ENCODE assay signal across 8 cellular contexts in the genomic region with DNA sequence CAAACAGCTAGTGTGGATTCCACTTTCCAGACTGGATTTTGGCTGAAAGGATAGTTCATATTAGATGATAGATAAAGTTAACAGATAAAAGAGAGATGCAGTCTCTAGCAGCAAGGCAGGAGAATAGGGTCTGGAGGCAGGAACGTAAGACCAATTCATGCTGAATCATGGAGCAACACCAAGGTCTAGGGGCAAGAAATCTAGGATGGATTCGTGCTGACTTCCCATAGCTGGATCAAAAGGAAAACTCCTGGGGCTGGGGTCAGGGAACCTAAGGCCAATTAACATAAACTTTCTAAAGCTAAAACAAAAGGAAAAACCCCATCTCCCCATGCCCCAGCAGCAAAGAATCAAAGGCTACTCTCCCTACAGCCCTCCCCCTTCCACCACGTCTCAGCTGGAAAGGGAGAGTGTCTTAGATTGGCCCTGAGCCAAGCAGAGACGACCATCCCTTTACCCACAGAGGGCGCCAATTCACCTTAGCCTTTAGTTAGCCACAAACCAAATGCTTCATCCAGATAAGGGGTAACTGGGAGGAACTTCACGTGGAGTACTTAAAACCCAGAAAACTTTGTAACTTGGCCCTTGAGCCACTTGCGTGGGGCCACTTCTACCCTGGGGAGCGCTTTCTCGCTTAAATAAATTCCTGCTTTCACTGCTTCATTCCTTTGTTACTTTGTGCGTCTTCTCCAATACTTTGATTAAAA. TPM values are rescaled to one million over a fixed set of nuclear protein-coding genes. Genes with fewer than 3 reads are reported as not detected.
DNase-seq lines count a peak whose midpoint lies in the region; ATAC-seq and TF ChIP-seq lines count a peak whose summit lies in the region.

No MANE protein-coding gene starts in this region.

- TF ChIP-seq CTCF in PC-9 (conservative IDR thresholded peaks at IDR 0.05), result peak; percentile 51

- ATAC-seq in HG03520 (IDR thresholded peaks at IDR 0.05; ENCODE audit: unreplicated experiment) (no peak), GM21447 (IDR thresholded peaks at IDR 0.05; ENCODE audit: unreplicated experiment) (no peak)

- DNase-seq in D341Med (ENCODE audit: low spot score), result peak; percentile 67
- peak; percentile 91 for DNase-seq in KBM-7
- DNase-seq in PC-9, result peak in 1 of 2 experiments; percentile 29
- peak; percentile 67 for DNase-seq in activated T-cell treated with anti-CD3 and anti-CD28 coated beads, Interleukin-2, amount 50 U/mL, for 1 hour
- peak; percentile 25 for DNase-seq in glomerular endothelial cell (ENCODE audit: extremely low read depth, low read depth, low spot score)
- peak; percentile 25 for DNase-seq in skeletal muscle cell (ENCODE audit: low read depth)

- no peaks in the 10 kb centered on the region for H3K9me2 ChIP-seq in PC-9 (ENCODE audit: insufficient read depth)

- intact Hi-C loops in PC-9 (cut with micrococcal nuclease; ENCODE audit: unreplicated experiment), result no loop called here

- H3K27ac ChIP-seq in PC-9, result no peak overlapping the region

- H3K4me3 ChIP-seq in PC-9, result no peak overlapping the region
- H3K4me3 ChIP-seq in skeletal muscle cell (ENCODE audit: low read depth, low read length), result no peak overlapping the region

- CTCF ChIA-PET in PC-9 (lab: Charles Lee), result interaction anchor here (0.6 kb wide), 1 partner anchor 39 kb away, joined by 3 read pairs; no protein-coding TSS in a partner anchor

- H3K4me2 ChIP-seq in PC-9, result no peak overlapping the region

- no peaks in the 10 kb centered on the region for H3K4me1 ChIP-seq in PC-9 (replicated peaks; ENCODE audit: insufficient read depth)

- in situ Hi-C loops in KBM-7 (cut with MboI; ENCODE audit: low pct_unique_long_range_greater_than_20kb, low sequenced_read_pairs), result no loop called here

- no peaks in the 10 kb centered on the region for H3F3A ChIP-seq in PC-9 (ENCODE audit: insufficient read depth, low read depth)

- POLR2A ChIA-PET in PC-9 (lab: Charles Lee; ENCODE audit: unreplicated experiment), result no interaction called here

- 0 out of 2 replicates have a peak, but pooled peaks cover 24% of the 10 kb centered on the region for H3K27me3 ChIP-seq in PC-9 (ENCODE audit: insufficient read depth, low read depth)

- H4K20me1 ChIP-seq in PC-9 (ENCODE audit: insufficient read depth), result no peaks in the 10 kb centered on the region

- H3K36me3 ChIP-seq in PC-9 (ENCODE audit: low read depth), result no peaks in the 10 kb centered on the region

- BruUV-seq in PC-9 (replicated peaks; lab: Mats Ljungman, UMichigan), result no TSS peak

- H2AFZ ChIP-seq in PC-9, result no peak overlapping the region

- H3K79me2 ChIP-seq in PC-9 (ENCODE audit: low read depth), result no peaks in the 10 kb centered on the region

- H3K9me3 ChIP-seq in PC-9 (ENCODE audit: insufficient read depth, low read depth), result no peaks in the 10 kb centered on the region

RNA-seq across cellular contexts. Expression of gene TREM1, which starts 7.6 kb away (rescaled TPM):
- total RNA-seq in PC-9 (2021), result not detected in 2 replicates
- total RNA-seq in glomerular endothelial cell, result not detected in 2 replicates

RNA-seq across cellular contexts. Expression of gene TREML4, which starts 50.7 kb away (rescaled TPM):
- not detected in 2 replicates for total RNA-seq in PC-9 (2021)
- total RNA-seq in glomerular endothelial cell, result not detected in 2 replicates

RNA-seq across cellular contexts. Expression of gene NCR2, which starts 56.6 kb away (rescaled TPM):
- total RNA-seq in PC-9 (2021), result not detected in 2 replicates
- total RNA-seq in glomerular endothelial cell, result not detected in 2 replicates
